Comparison of ENCODE assay signal across 9 cellular contexts in genomic region chr19:676343-677105, GRCh38. TPM values are rescaled to one million over a fixed set of nuclear protein-coding genes. Genes with fewer than 3 reads are reported as not detected.
A peak's percentile ranks its signal among the peaks of the same experiment; 100 is the strongest.
DNase-seq lines count a peak whose midpoint lies in the region; ATAC-seq lines count a peak whose summit lies in the region.
"Had no signal": no experiment of that assay in that cellular context is flagged by ENCODE, and none has a peak within 500 bp of the region (broad histone marks: within the 10 kb centered on the region; RNA-seq: fewer than 3 reads in every experiment).

Gene FSTL3 (plus strand): TSS chr19:676392. CDS start chr19:676424, 32 bp downstream.

- peaks cover 7 to 29% (median 11%) of the 10 kb centered on the region in 5 donors for H3K27me3 Mint-ChIP-seq in naive thymus-derived CD8-positive, alpha-beta T cell

- peaks cover 23% of the 10 kb centered on the region for H3K79me2 ChIP-seq in ACC112 (ENCODE audit: control insufficient read depth, insufficient read depth, low read length, unreplicated experiment)

- peak within 1 kb of the TSS; percentile 65 for H3K27ac ChIP-seq in ACC112 (ENCODE audit: low read depth, low read length)
- peak within 1 kb of the TSS; percentile 92 for H3K27ac ChIP-seq in epithelial cell of prostate

- peak within 1 kb of the TSS; percentile 85 for H3K4me3 ChIP-seq in ACC112 (ENCODE audit: low read depth, low read length)

- no peak for ATAC-seq in naive thymus-derived CD8-positive, alpha-beta T cell

- POLR2A ChIA-PET in naive thymus-derived CD8-positive, alpha-beta T cell (lab: Charles Lee), result interaction anchor here (0.5 to 1.6 kb wide), 3 partner anchors 13 to 26 kb away, joined by 5 to 8 read pairs (median 6); partner anchors contain the start of gene RNF126

- DNase-seq in LoVo (ENCODE audit: low spot score) (peak; percentile 57), epithelial cell of prostate (ENCODE audit: low read depth, low spot score) (no peak), DMS 273 (lab: John Stamatoyannopoulos, UW; ENCODE audit: unreplicated experiment) (no peak), DMS153 (lab: John Stamatoyannopoulos, UW) (no peak)
- peak in 1 of 10 donors; percentile 59 for DNase-seq in naive thymus-derived CD8-positive, alpha-beta T cell
- DNase-seq in effector CD8-positive, alpha-beta T cell (lab: John Stamatoyannopoulos, UW), result no peak
- DNase-seq in effector CD4-positive, alpha-beta T cell, result no peak
- DNase-seq: NCI-H1694 had no signal

- H3K27ac Mint-ChIP-seq in naive thymus-derived CD8-positive, alpha-beta T cell, result peak within 1 kb of the TSS in 2 of 10 donors; percentile 14 to 32

- H3K4me3 Mint-ChIP-seq in naive thymus-derived CD8-positive, alpha-beta T cell, result peak within 1 kb of the TSS in 9 of 10 donors; percentile 3 to 73 (median 57)

- H2AFZ ChIP-seq in ACC112 (ENCODE audit: low read length, unreplicated experiment), result no peak within 1 kb of the TSS

- peaks cover 0 to 18% (median 8%) of the 10 kb centered on the region in 4 donors for H3K4me1 Mint-ChIP-seq in naive thymus-derived CD8-positive, alpha-beta T cell

- no peaks in the 10 kb centered on the region for H3K36me3 ChIP-seq in ACC112 (ENCODE audit: insufficient read depth, low read length)

- H3K9me3 Mint-ChIP-seq in naive thymus-derived CD8-positive, alpha-beta T cell, result no peaks in the 10 kb centered on the region

- H3K4me1 ChIP-seq in ACC112 (ENCODE audit: control insufficient read depth, insufficient read depth, low read length, unreplicated experiment), result peaks cover 22% of the 10 kb centered on the region

- H3K36me3 Mint-ChIP-seq in naive thymus-derived CD8-positive, alpha-beta T cell, result no peaks in the 10 kb centered on the region

- no peaks in the 10 kb centered on the region for H3K27me3 ChIP-seq in ACC112 (ENCODE audit: insufficient read depth, low read length)

RNA-seq across cellular contexts. Expression of gene FSTL3, which starts in this region (rescaled TPM):
- total RNA-seq in naive thymus-derived CD8-positive, alpha-beta T cell, result 1 to 10 TPM; 3.0 to 4.2 TPM
- 1 to 10 TPM; 2.4 to 3.2 (median 2.8) TPM for polyA plus RNA-seq in naive thymus-derived CD8-positive, alpha-beta T cell
